In genomic region chr3:12663936-12664908, GRCh38 we compare ENCODE assay signal across 8 cellular contexts. TPM values are rescaled to one million over a fixed set of nuclear protein-coding genes. Genes with fewer than 3 reads are reported as not detected.
DNase-seq lines count a peak whose midpoint lies in the region; ATAC-seq and TF ChIP-seq lines count a peak whose summit lies in the region.

TSS of gene RAF1 (minus strand) at chr3:12664117. CDS start at chr3:12618721, 45,396 bp downstream.

- peak within 1 kb of the TSS; percentile 99 for H3K4me2 ChIP-seq in PC-3 (ENCODE audit: low read length)

- DNase-seq in DMS114 treated with DMSO at 0.1 percent for 48 hours (lab: John Stamatoyannopoulos, UW; ENCODE audit: unreplicated experiment) (peak; percentile 96), PC-3 (peak; percentile 99), activated T-cell treated with anti-CD3 and anti-CD28 coated beads for 48 hours (ENCODE audit: low read depth) (peak; percentile 97), epithelial cell of prostate (ENCODE audit: low read depth, low spot score) (peak; percentile 89), mucosa of gallbladder (ENCODE audit: low spot score) (peak; percentile 99)
- peak; percentile 90 to 96 for DNase-seq in stimulated activated CD8-positive, alpha-beta memory T cell treated with anti-CD3 and anti-CD28 coated beads, Interleukin-4, amount 100 ng/mL, for 4 hours (ENCODE audit: low read depth in 2 of 2, low spot score in 1 of 2)

- no peaks in the 10 kb centered on the region for H3K36me3 ChIP-seq in PC-3 (ENCODE audit: low read depth, low read length)

- peak within 1 kb of the TSS; percentile 85 for H3K27ac ChIP-seq in PC-3 (ENCODE audit: low read length)
- peak within 1 kb of the TSS; percentile 94 for H3K27ac ChIP-seq in epithelial cell of prostate

- TF ChIP-seq EP300 in Ishikawa (IDR thresholded peaks at IDR 0.05; ENCODE audit: borderline replicate concordance) = 0 out of 2 replicates have a peak, but pooled peaks have one; percentile 3

- peak within 1 kb of the TSS; percentile 84 for H2AFZ ChIP-seq in PC-3 (ENCODE audit: low read length)

- peaks cover 47% of the 10 kb centered on the region for H3K79me2 ChIP-seq in PC-3 (ENCODE audit: low read length)

- H3K27me3 ChIP-seq in PC-3 (ENCODE audit: low read length) = no peaks in the 10 kb centered on the region

- H4K20me1 ChIP-seq in PC-3 (ENCODE audit: low read length) = peaks cover 29% of the 10 kb centered on the region

- no peaks in the 10 kb centered on the region for H3F3A ChIP-seq in PC-3 (ENCODE audit: low read length, unreplicated experiment)

- CTCF ChIA-PET in PC-3 (lab: Charles Lee) = interaction anchor here (0.6 kb wide), 1 partner anchor 86 kb away, joined by 5 read pairs; no protein-coding TSS in a partner anchor

- intact Hi-C loops in PC-3 (cut with micrococcal nuclease) = loop anchor here (5.0 kb wide), 2 partner anchors 37 to 107 kb away; partner anchors contain the start of gene MKRN2

- H3K4me1 ChIP-seq in PC-3 (ENCODE audit: insufficient read depth, low read length) = peaks cover 27% of the 10 kb centered on the region

- peak within 1 kb of the TSS; percentile 92 for H3K4me3 ChIP-seq in PC-3 (ENCODE audit: low read length)

- TF ChIP-seq CTCF in PC-3 (conservative IDR thresholded peaks at IDR 0.05; ENCODE audit: low read depth, low read length) = no peak

- no peaks in the 10 kb centered on the region for H3K9me2 ChIP-seq in PC-3 (replicated peaks; ENCODE audit: low read length)

- no peaks in the 10 kb centered on the region for H3K9me3 ChIP-seq in PC-3 (ENCODE audit: low read length)

- POLR2A ChIA-PET in PC-3 (lab: Charles Lee; ENCODE audit: unreplicated experiment) = interaction anchor here (0.6 to 1.0 kb wide), 4 partner anchors 13 to 1159 kb away, joined by 3 to 8 read pairs (median 4); no protein-coding TSS in a partner anchor

- TSS peak; percentile 97 for BruUV-seq in PC-3 (replicated peaks; lab: Mats Ljungman, UMichigan)

- peak; percentile 89 for ATAC-seq in GM21576 (IDR thresholded peaks at IDR 0.05; ENCODE audit: unreplicated experiment)
- ATAC-seq in PC-3 = peak; percentile 86

- peak within 1 kb of the TSS; percentile 99 for H3K9ac ChIP-seq in PC-3 (ENCODE audit: low read length)

- TF ChIP-seq RAD21 in Ishikawa (IDR thresholded peaks at IDR 0.05; ENCODE audit: low read depth) = peak; percentile 13; the same call in 1 of the 2 replicates

TF ChIP-seq in Ishikawa, 13 proteins besides CTCF, POLR2A, EP300 and RAD21:
- TF ChIP-seq TAF1 (IDR thresholded peaks at IDR 0.05; ENCODE audit: low read depth) (peak; percentile 95), USF1 (IDR thresholded peaks at IDR 0.05) (peak; percentile 23; the same call in 1 of the 2 replicates), ZBTB7A (IDR thresholded peaks at IDR 0.05; ENCODE audit: low read depth) (peak; percentile 43; the same call in 1 of the 2 replicates), CREB1 (IDR thresholded peaks at IDR 0.05; ENCODE audit: low read depth) (peak; percentile 51), EGR1 (IDR thresholded peaks at IDR 0.05) (peak; percentile 34; the same call in 1 of the 2 replicates), FOXM1 (IDR thresholded peaks at IDR 0.05; ENCODE audit: borderline replicate concordance, low read depth) (0 out of 2 replicates have a peak, but pooled peaks have one; percentile 19), TCF12 (IDR thresholded peaks at IDR 0.05; ENCODE audit: low read depth) (peak; percentile 22; the same call in 1 of the 2 replicates), MAX (IDR thresholded peaks at IDR 0.05) (peak; percentile 81), REST (IDR thresholded peaks at IDR 0.05; ENCODE audit: low read depth) (no peak), TEAD4 (IDR thresholded peaks at IDR 0.05) (peak; percentile 67), YY1 (IDR thresholded peaks at IDR 0.05; ENCODE audit: low read depth) (peak; percentile 91), CEBPB (IDR thresholded peaks at IDR 0.05) (0 out of 2 replicates have a peak, but pooled peaks have one; percentile 9), NFIC (IDR thresholded peaks at IDR 0.05) (no peak; the same call in 1 of the 2 replicates)

RNA-seq across cellular contexts. Expression of gene RAF1, which starts in this region (rescaled TPM):
- total RNA-seq in PC-3 (2014; rRNA removed) (113 and 130 TPM in 2 replicates), mucosa of gallbladder (79.5 TPM)

Comparison
In these comparisons a context has a peak if more than half of its experiments do, and no peak if none do; other contexts are left out.
1. Peak in every context shown above with its lines: DNase-seq, ATAC-seq, H3K4me3 ChIP-seq and H3K27ac ChIP-seq.